1 cellular context compared by ENCODE assay signal in the genomic region with DNA sequence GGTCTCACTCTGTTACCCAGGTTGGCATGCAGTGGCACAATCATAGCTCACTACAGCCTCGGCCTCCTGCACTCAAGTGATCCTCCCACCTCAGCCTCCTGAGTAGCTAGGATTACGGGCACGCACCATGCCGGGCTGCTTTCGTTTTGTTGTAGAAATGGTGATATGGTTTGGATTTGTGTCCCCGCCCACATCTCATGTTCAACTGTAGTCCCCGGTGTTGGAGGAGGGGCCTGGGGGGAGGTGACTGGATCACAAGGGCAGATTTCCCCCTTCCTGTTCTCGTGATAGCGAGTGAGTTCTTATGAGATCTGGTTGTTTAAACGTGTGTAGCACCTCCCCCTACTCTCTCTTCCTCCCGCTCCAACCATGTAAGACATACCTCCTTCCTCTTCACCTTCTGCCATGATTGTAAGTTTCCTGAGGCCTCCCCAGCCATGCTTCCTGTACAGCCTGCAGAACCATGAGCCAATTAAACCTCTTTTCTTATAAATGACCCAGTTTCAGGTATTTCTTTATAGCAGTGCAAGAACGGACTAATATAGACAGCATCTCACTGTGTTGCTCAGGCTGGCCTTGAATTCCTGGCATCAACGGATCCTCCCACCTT.
TF ChIP-seq lines count a peak whose summit lies in the region.

No MANE protein-coding gene starts in this region.

TF ChIP-seq in K562, 482 proteins besides CTCF, POLR2A, EP300 and RAD21 (continued from another document and continues in another):
- TF ChIP-seq, protein P1, sequence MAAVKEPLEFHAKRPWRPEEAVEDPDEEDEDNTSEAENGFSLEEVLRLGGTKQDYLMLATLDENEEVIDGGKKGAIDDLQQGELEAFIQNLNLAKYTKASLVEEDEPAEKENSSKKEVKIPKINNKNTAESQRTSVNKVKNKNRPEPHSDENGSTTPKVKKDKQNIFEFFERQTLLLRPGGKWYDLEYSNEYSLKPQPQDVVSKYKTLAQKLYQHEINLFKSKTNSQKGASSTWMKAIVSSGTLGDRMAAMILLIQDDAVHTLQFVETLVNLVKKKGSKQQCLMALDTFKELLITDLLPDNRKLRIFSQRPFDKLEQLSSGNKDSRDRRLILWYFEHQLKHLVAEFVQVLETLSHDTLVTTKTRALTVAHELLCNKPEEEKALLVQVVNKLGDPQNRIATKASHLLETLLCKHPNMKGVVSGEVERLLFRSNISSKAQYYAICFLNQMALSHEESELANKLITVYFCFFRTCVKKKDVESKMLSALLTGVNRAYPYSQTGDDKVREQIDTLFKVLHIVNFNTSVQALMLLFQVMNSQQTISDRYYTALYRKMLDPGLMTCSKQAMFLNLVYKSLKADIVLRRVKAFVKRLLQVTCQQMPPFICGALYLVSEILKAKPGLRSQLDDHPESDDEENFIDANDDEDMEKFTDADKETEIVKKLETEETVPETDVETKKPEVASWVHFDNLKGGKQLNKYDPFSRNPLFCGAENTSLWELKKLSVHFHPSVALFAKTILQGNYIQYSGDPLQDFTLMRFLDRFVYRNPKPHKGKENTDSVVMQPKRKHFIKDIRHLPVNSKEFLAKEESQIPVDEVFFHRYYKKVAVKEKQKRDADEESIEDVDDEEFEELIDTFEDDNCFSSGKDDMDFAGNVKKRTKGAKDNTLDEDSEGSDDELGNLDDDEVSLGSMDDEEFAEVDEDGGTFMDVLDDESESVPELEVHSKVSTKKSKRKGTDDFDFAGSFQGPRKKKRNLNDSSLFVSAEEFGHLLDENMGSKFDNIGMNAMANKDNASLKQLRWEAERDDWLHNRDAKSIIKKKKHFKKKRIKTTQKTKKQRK (IDR thresholded peaks at IDR 0.05; ENCODE audit: borderline replicate concordance, low read depth, low read length) = no peak
- TF ChIP-seq POLR2G (IDR thresholded peaks at IDR 0.05; ENCODE audit: low read depth, low read length) = peak; percentile 46
- TF ChIP-seq ZNF445 (CRISPR knock-in tag; IDR thresholded peaks at IDR 0.05; ENCODE audit: low read depth) = no peak
- no peak for TF ChIP-seq NR2F6 (CRISPR knock-in tag; IDR thresholded peaks at IDR 0.05)
- no peak for TF ChIP-seq CBFA2T2 (conservative IDR thresholded peaks at IDR 0.05)
- TF ChIP-seq ETV6 (IDR thresholded peaks at IDR 0.05; ENCODE audit: borderline replicate concordance in 1 of 2, low read depth in 2 of 2, low read length in 1 of 2) = no peak
- no peak for TF ChIP-seq ETV6 (CRISPR knock-in tag; IDR thresholded peaks at IDR 0.05; ENCODE audit: borderline replicate concordance)
- TF ChIP-seq MIER1 (IDR thresholded peaks at IDR 0.05; ENCODE audit: low read depth) = no peak
- TF ChIP-seq ZKSCAN1 (IDR thresholded peaks at IDR 0.05; ENCODE audit: low read depth, low read length) = no peak
- TF ChIP-seq BHLHE40 (IDR thresholded peaks at IDR 0.05; ENCODE audit: low read length) = peak; percentile 29; the same call in 1 of the 2 replicates
- TF ChIP-seq MAFF (IDR thresholded peaks at IDR 0.05; ENCODE audit: low read length) = 0 out of 2 replicates have a peak, but pooled peaks have one; percentile 5
- no peak for TF ChIP-seq TARDBP (IDR thresholded peaks at IDR 0.05)
- TF ChIP-seq, protein P2, sequence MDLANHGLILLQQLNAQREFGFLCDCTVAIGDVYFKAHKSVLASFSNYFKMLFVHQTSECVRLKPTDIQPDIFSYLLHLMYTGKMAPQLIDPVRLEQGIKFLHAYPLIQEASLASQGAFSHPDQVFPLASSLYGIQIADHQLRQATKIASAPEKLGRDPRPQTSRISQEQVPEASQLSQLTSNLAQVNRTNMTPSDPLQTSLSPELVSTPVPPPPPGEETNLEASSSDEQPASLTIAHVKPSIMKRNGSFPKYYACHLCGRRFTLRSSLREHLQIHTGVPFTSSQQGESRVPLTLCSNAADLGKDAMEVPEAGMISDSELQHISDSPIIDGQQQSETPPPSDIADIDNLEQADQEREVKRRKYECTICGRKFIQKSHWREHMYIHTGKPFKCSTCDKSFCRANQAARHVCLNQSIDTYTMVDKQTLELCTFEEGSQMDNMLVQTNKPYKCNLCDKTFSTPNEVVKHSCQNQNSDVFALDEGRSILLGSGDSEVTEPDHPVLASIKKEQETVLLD (IDR thresholded peaks at IDR 0.05) = no peak
- TF ChIP-seq BRCA1 (IDR thresholded peaks at IDR 0.05) = no peak
- no peak for TF ChIP-seq BRCA1 (CRISPR knock-in tag; IDR thresholded peaks at IDR 0.05)
- TF ChIP-seq, protein P3, sequence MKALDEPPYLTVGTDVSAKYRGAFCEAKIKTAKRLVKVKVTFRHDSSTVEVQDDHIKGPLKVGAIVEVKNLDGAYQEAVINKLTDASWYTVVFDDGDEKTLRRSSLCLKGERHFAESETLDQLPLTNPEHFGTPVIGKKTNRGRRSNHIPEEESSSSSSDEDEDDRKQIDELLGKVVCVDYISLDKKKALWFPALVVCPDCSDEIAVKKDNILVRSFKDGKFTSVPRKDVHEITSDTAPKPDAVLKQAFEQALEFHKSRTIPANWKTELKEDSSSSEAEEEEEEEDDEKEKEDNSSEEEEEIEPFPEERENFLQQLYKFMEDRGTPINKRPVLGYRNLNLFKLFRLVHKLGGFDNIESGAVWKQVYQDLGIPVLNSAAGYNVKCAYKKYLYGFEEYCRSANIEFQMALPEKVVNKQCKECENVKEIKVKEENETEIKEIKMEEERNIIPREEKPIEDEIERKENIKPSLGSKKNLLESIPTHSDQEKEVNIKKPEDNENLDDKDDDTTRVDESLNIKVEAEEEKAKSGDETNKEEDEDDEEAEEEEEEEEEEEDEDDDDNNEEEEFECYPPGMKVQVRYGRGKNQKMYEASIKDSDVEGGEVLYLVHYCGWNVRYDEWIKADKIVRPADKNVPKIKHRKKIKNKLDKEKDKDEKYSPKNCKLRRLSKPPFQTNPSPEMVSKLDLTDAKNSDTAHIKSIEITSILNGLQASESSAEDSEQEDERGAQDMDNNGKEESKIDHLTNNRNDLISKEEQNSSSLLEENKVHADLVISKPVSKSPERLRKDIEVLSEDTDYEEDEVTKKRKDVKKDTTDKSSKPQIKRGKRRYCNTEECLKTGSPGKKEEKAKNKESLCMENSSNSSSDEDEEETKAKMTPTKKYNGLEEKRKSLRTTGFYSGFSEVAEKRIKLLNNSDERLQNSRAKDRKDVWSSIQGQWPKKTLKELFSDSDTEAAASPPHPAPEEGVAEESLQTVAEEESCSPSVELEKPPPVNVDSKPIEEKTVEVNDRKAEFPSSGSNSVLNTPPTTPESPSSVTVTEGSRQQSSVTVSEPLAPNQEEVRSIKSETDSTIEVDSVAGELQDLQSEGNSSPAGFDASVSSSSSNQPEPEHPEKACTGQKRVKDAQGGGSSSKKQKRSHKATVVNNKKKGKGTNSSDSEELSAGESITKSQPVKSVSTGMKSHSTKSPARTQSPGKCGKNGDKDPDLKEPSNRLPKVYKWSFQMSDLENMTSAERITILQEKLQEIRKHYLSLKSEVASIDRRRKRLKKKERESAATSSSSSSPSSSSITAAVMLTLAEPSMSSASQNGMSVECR (CRISPR knock-in tag; IDR thresholded peaks at IDR 0.05) = peak; percentile 59
- TF ChIP-seq XRCC4 (IDR thresholded peaks at IDR 0.05; ENCODE audit: extremely low read depth, insufficient read depth, insufficient read length) = no peak
- no peak for TF ChIP-seq MEIS2 (IDR thresholded peaks at IDR 0.05; ENCODE audit: partially characterized antibody)
- TF ChIP-seq RAD51 (IDR thresholded peaks at IDR 0.05; ENCODE audit: borderline replicate concordance, low read depth) = peak; percentile 45; the same call in 1 of the 2 replicates
- no peak for TF ChIP-seq BRD4 (IDR thresholded peaks at IDR 0.05)
- TF ChIP-seq, protein P4, sequence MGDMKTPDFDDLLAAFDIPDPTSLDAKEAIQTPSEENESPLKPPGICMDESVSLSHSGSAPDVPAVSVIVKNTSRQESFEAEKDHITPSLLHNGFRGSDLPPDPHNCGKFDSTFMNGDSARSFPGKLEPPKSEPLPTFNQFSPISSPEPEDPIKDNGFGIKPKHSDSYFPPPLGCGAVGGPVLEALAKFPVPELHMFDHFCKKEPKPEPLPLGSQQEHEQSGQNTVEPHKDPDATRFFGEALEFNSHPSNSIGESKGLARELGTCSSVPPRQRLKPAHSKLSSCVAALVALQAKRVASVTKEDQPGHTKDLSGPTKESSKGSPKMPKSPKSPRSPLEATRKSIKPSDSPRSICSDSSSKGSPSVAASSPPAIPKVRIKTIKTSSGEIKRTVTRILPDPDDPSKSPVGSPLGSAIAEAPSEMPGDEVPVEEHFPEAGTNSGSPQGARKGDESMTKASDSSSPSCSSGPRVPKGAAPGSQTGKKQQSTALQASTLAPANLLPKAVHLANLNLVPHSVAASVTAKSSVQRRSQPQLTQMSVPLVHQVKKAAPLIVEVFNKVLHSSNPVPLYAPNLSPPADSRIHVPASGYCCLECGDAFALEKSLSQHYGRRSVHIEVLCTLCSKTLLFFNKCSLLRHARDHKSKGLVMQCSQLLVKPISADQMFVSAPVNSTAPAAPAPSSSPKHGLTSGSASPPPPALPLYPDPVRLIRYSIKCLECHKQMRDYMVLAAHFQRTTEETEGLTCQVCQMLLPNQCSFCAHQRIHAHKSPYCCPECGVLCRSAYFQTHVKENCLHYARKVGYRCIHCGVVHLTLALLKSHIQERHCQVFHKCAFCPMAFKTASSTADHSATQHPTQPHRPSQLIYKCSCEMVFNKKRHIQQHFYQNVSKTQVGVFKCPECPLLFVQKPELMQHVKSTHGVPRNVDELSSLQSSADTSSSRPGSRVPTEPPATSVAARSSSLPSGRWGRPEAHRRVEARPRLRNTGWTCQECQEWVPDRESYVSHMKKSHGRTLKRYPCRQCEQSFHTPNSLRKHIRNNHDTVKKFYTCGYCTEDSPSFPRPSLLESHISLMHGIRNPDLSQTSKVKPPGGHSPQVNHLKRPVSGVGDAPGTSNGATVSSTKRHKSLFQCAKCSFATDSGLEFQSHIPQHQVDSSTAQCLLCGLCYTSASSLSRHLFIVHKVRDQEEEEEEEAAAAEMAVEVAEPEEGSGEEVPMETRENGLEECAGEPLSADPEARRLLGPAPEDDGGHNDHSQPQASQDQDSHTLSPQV (IDR thresholded peaks at IDR 0.05) = no peak
- TF ChIP-seq RBM39 (optimal IDR thresholded peaks at IDR 0.05; ENCODE audit: low read depth, low read length) = no peak
- TF ChIP-seq, protein P5, sequence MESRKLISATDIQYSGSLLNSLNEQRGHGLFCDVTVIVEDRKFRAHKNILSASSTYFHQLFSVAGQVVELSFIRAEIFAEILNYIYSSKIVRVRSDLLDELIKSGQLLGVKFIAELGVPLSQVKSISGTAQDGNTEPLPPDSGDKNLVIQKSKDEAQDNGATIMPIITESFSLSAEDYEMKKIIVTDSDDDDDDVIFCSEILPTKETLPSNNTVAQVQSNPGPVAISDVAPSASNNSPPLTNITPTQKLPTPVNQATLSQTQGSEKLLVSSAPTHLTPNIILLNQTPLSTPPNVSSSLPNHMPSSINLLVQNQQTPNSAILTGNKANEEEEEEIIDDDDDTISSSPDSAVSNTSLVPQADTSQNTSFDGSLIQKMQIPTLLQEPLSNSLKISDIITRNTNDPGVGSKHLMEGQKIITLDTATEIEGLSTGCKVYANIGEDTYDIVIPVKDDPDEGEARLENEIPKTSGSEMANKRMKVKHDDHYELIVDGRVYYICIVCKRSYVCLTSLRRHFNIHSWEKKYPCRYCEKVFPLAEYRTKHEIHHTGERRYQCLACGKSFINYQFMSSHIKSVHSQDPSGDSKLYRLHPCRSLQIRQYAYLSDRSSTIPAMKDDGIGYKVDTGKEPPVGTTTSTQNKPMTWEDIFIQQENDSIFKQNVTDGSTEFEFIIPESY (CRISPR knock-in tag; IDR thresholded peaks at IDR 0.05) = no peak
- TF ChIP-seq SMARCA5 (IDR thresholded peaks at IDR 0.05) = no peak
- TF ChIP-seq ASH1L (IDR thresholded peaks at IDR 0.05; ENCODE audit: borderline replicate concordance, low read depth, partially characterized antibody) = no peak
- no peak for TF ChIP-seq MAFG (tag; conservative IDR thresholded peaks at IDR 0.05)
- TF ChIP-seq NUFIP1 (IDR thresholded peaks at IDR 0.05; ENCODE audit: partially characterized antibody) = no peak
- TF ChIP-seq, protein P6, sequence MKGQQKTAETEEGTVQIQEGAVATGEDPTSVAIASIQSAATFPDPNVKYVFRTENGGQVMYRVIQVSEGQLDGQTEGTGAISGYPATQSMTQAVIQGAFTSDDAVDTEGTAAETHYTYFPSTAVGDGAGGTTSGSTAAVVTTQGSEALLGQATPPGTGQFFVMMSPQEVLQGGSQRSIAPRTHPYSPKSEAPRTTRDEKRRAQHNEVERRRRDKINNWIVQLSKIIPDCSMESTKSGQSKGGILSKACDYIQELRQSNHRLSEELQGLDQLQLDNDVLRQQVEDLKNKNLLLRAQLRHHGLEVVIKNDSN (CRISPR knock-in tag; IDR thresholded peaks at IDR 0.05) = peak; percentile 73
- TF ChIP-seq SMARCA4 (IDR thresholded peaks at IDR 0.05) = no peak
- no peak for TF ChIP-seq ZNF184 (CRISPR knock-in tag; IDR thresholded peaks at IDR 0.05)
- TF ChIP-seq, protein P7, sequence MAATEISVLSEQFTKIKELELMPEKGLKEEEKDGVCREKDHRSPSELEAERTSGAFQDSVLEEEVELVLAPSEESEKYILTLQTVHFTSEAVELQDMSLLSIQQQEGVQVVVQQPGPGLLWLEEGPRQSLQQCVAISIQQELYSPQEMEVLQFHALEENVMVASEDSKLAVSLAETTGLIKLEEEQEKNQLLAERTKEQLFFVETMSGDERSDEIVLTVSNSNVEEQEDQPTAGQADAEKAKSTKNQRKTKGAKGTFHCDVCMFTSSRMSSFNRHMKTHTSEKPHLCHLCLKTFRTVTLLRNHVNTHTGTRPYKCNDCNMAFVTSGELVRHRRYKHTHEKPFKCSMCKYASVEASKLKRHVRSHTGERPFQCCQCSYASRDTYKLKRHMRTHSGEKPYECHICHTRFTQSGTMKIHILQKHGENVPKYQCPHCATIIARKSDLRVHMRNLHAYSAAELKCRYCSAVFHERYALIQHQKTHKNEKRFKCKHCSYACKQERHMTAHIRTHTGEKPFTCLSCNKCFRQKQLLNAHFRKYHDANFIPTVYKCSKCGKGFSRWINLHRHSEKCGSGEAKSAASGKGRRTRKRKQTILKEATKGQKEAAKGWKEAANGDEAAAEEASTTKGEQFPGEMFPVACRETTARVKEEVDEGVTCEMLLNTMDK (IDR thresholded peaks at IDR 0.05; ENCODE audit: borderline replicate concordance, insufficient read depth, low read depth, low read length, poor library complexity, severe bottlenecking) = no peak
- TF ChIP-seq NR2C2 (CRISPR knock-in tag; IDR thresholded peaks at IDR 0.05) = no peak
- TF ChIP-seq NR2C2 (tag; IDR thresholded peaks at IDR 0.05) = no peak
- TF ChIP-seq HDAC6 (IDR thresholded peaks at IDR 0.05; ENCODE audit: low read depth, low read length) = no peak
